ENCODE assay signal across 11 cellular contexts in genomic region chr7:5678295-5679046, GRCh38.
A peak's percentile ranks its signal among the peaks of the same experiment; 100 is the strongest.
DNase-seq lines count a peak whose midpoint lies in the region; ATAC-seq, FAIRE-seq and TF ChIP-seq lines count a peak whose summit lies in the region.
"Had no signal": no experiment of that assay in that cellular context is flagged by ENCODE, and none has a peak within 500 bp of the region (broad histone marks: within the 10 kb centered on the region; RNA-seq: fewer than 3 reads in every experiment).

No MANE protein-coding gene starts in this region.

- intact Hi-C loops in left ventricle myocardium superior (cut with micrococcal nuclease) = no loop called here
- intact Hi-C loops in activated CD4-positive, alpha-beta memory T cell treated with anti-CD3 and anti-CD28 coated beads for 36 hours (cut with micrococcal nuclease) = loop anchor here (1.0 kb wide), 1 partner anchor 26 kb away; no protein-coding TSS in a partner anchor

- peak overlapping the region; percentile 80 for H3K27ac ChIP-seq in stomach smooth muscle (ENCODE audit: low read length)
- no peak overlapping the region for H3K27ac ChIP-seq in SJCRH30

- no peaks in the 10 kb centered on the region for H3K27me3 ChIP-seq in stomach smooth muscle (ENCODE audit: control insufficient read depth in 1 of 2, insufficient read depth in 2 of 2, low read length in 2 of 2)
- H3K27me3 ChIP-seq in SJCRH30 = no peaks in the 10 kb centered on the region

- H3K27me3 Mint-ChIP-seq in activated T-cell treated with anti-CD3 and anti-CD28 coated beads, Interleukin-2, amount 50 U/mL, for 24 hours = no peaks in the 10 kb centered on the region
- no peaks in the 10 kb centered on the region for H3K27me3 Mint-ChIP-seq in activated T-cell treated with anti-CD3 and anti-CD28 coated beads, Interleukin-2, amount 50 U/mL, for 72 hours (ENCODE audit: low read depth)
- no peaks in the 10 kb centered on the region for H3K27me3 Mint-ChIP-seq in T-cell
- H3K27me3 Mint-ChIP-seq in activated CD4-positive, alpha-beta memory T cell treated with anti-CD3 and anti-CD28 coated beads for 36 hours = no peaks in the 10 kb centered on the region

- peaks cover 0 to under 1% of the 10 kb centered on the region in 2 donors for H3K36me3 ChIP-seq in stomach smooth muscle (ENCODE audit: control insufficient read depth in 2 of 2, insufficient read depth in 2 of 2, low read length in 2 of 2)
- H3K36me3 ChIP-seq in SJCRH30 = peaks cover 3% of the 10 kb centered on the region; the same call in 1 of the 2 replicates

- TF ChIP-seq CTCF in D721Med (IDR thresholded peaks at IDR 0.05; ENCODE audit: insufficient read depth, missing control alignments) = no peak

- H3K36me3 Mint-ChIP-seq in activated T-cell treated with anti-CD3 and anti-CD28 coated beads, Interleukin-2, amount 50 U/mL, for 24 hours (ENCODE audit: low read depth) = peaks cover 54% of the 10 kb centered on the region
- H3K36me3 Mint-ChIP-seq in activated T-cell treated with anti-CD3 and anti-CD28 coated beads, Interleukin-2, amount 50 U/mL, for 72 hours (ENCODE audit: insufficient read depth in 2 of 2) = no peaks in the 10 kb centered on the region
- peaks cover 16% of the 10 kb centered on the region for H3K36me3 Mint-ChIP-seq in T-cell
- peaks cover 3% of the 10 kb centered on the region for H3K36me3 Mint-ChIP-seq in activated CD4-positive, alpha-beta memory T cell treated with anti-CD3 and anti-CD28 coated beads for 36 hours

- POLR2A ChIA-PET in T-cell (lab: Charles Lee) = interaction anchor here in 1 of 2 donors (1.0 kb wide), 1 partner anchor 40 kb away, joined by 3 read pairs; no protein-coding TSS in a partner anchor
- POLR2A ChIA-PET in activated CD4-positive, alpha-beta memory T cell treated with anti-CD3 and anti-CD28 coated beads for 36 hours (lab: Charles Lee) = interaction anchor here (1.4 kb wide), 1 partner anchor 23 kb away, joined by 4 read pairs; no protein-coding TSS in a partner anchor

- ATAC-seq in activated T-cell treated with anti-CD3 and anti-CD28 coated beads, Interleukin-2, amount 50 U/mL, for 72 hours (replicated peaks in 1 of 2) = no peak
- ATAC-seq in T-cell (replicated peaks in 1 of 4) (no peak), left ventricle myocardium superior (peak; percentile 42)

- no peaks in the 10 kb centered on the region for H3K9me3 Mint-ChIP-seq in activated T-cell treated with anti-CD3 and anti-CD28 coated beads, Interleukin-2, amount 50 U/mL, for 24 hours
- no peaks in the 10 kb centered on the region for H3K9me3 Mint-ChIP-seq in activated T-cell treated with anti-CD3 and anti-CD28 coated beads, Interleukin-2, amount 50 U/mL, for 72 hours
- no peaks in the 10 kb centered on the region for H3K9me3 Mint-ChIP-seq in T-cell
- H3K9me3 Mint-ChIP-seq in activated CD4-positive, alpha-beta memory T cell treated with anti-CD3 and anti-CD28 coated beads for 36 hours = no peaks in the 10 kb centered on the region
- H3K9me3 Mint-ChIP-seq: activated T-helper 1 cell treated with anti-CD3 and anti-CD28 coated beads, Interleukin-12 subunit alpha, Interleukin-12 subunit beta, Interleukin-2, Interleukin-4 antibody, amounts not matched to agents 30 ng/mL and 10 ng/mL and 1 ng/mL, durations not matched to agents 14 hours and 24 hours and 36 hours; nephron progenitor cell; T-helper 1 cell treated with Interleukin-12 subunit alpha and Interleukin-12 subunit beta and Interleukin-4 antibody, amounts not matched to agents 30 μg/mL and 1 μg/mL, for 36 hours had no signal

- H3K4me1 ChIP-seq in stomach smooth muscle (ENCODE audit: control insufficient read depth, insufficient read depth, low read length) = peaks cover 81% of the 10 kb centered on the region
- peaks cover 9% of the 10 kb centered on the region for H3K4me1 ChIP-seq in SJCRH30

- no peak for FAIRE-seq in D721Med (lab: Jason Lieb, UNC)

- peak overlapping the region; percentile 55 to 61 for H3K9ac ChIP-seq in stomach smooth muscle (ENCODE audit: low read length in 2 of 2)

- no peak for DNase-seq in activated T-cell treated with anti-CD3 and anti-CD28 coated beads, Interleukin-2, amount 50 U/mL, for 24 hours
- DNase-seq in activated T-cell treated with anti-CD3 and anti-CD28 coated beads, Interleukin-2, amount 50 U/mL, for 72 hours = no peak
- DNase-seq in T-cell (no peak), left ventricle myocardium superior (no peak), D721Med (ENCODE audit: insufficient read length, low spot score) (no peak), SJCRH30 (no peak)
- no peak for DNase-seq in activated CD4-positive, alpha-beta memory T cell treated with anti-CD3 and anti-CD28 coated beads for 36 hours

- H3K4me3 ChIP-seq in stomach smooth muscle (ENCODE audit: low read length in 2 of 2) (peak overlapping the region; percentile 26 to 52), SJCRH30 (no peak overlapping the region)

- peaks cover 62% of the 10 kb centered on the region for H3K4me1 Mint-ChIP-seq in activated T-cell treated with anti-CD3 and anti-CD28 coated beads, Interleukin-2, amount 50 U/mL, for 24 hours (ENCODE audit: low read depth)
- peaks cover 61% of the 10 kb centered on the region for H3K4me1 Mint-ChIP-seq in activated T-cell treated with anti-CD3 and anti-CD28 coated beads, Interleukin-2, amount 50 U/mL, for 72 hours (ENCODE audit: low read depth)
- peaks cover 52 to 64% (median 62%) of the 10 kb centered on the region in 3 donors for H3K4me1 Mint-ChIP-seq in T-cell
- peaks cover 42% of the 10 kb centered on the region for H3K4me1 Mint-ChIP-seq in activated CD4-positive, alpha-beta memory T cell treated with anti-CD3 and anti-CD28 coated beads for 36 hours (ENCODE audit: low read depth)

- CTCF ChIA-PET in T-cell (lab: Charles Lee) = interaction anchor here (0.6 to 1.6 kb wide), 14 partner anchors 13 to 201 kb away, joined by 3 to 7 read pairs (median 4); no protein-coding TSS in a partner anchor
- CTCF ChIA-PET in activated CD4-positive, alpha-beta memory T cell treated with anti-CD3 and anti-CD28 coated beads for 36 hours (lab: Charles Lee) = interaction anchor here (0.6 to 5.2 kb wide), 21 partner anchors 12 to 296 kb away, joined by 3 to 43 read pairs (median 3); no protein-coding TSS in a partner anchor

- no peak overlapping the region for H3K4me3 Mint-ChIP-seq in activated T-cell treated with anti-CD3 and anti-CD28 coated beads, Interleukin-2, amount 50 U/mL, for 24 hours
- H3K4me3 Mint-ChIP-seq in activated T-cell treated with anti-CD3 and anti-CD28 coated beads, Interleukin-2, amount 50 U/mL, for 72 hours = no peak overlapping the region
- H3K4me3 Mint-ChIP-seq in T-cell = no peak overlapping the region
- no peak overlapping the region for H3K4me3 Mint-ChIP-seq in activated CD4-positive, alpha-beta memory T cell treated with anti-CD3 and anti-CD28 coated beads for 36 hours
- H3K4me3 Mint-ChIP-seq: activated T-helper 1 cell treated with anti-CD3 and anti-CD28 coated beads, Interleukin-12 subunit alpha, Interleukin-12 subunit beta, Interleukin-2, Interleukin-4 antibody, amounts not matched to agents 30 ng/mL and 10 ng/mL and 1 ng/mL, durations not matched to agents 14 hours and 24 hours and 36 hours; nephron progenitor cell; T-helper 1 cell treated with Interleukin-12 subunit alpha and Interleukin-12 subunit beta and Interleukin-4 antibody, amounts not matched to agents 30 μg/mL and 1 μg/mL, for 36 hours had no signal

- H3K27ac Mint-ChIP-seq in activated T-cell treated with anti-CD3 and anti-CD28 coated beads, Interleukin-2, amount 50 U/mL, for 24 hours = peak overlapping the region; percentile 53
- H3K27ac Mint-ChIP-seq in activated T-cell treated with anti-CD3 and anti-CD28 coated beads, Interleukin-2, amount 50 U/mL, for 72 hours = no peak overlapping the region
- H3K27ac Mint-ChIP-seq in T-cell = peak overlapping the region; percentile 43 to 58
- H3K27ac Mint-ChIP-seq in activated CD4-positive, alpha-beta memory T cell treated with anti-CD3 and anti-CD28 coated beads for 36 hours = no peak overlapping the region
- H3K27ac Mint-ChIP-seq: activated T-helper 1 cell treated with anti-CD3 and anti-CD28 coated beads, Interleukin-12 subunit alpha, Interleukin-12 subunit beta, Interleukin-2, Interleukin-4 antibody, amounts not matched to agents 30 ng/mL and 10 ng/mL and 1 ng/mL, durations not matched to agents 14 hours and 24 hours and 36 hours; T-helper 1 cell treated with Interleukin-12 subunit alpha and Interleukin-12 subunit beta and Interleukin-4 antibody, amounts not matched to agents 30 μg/mL and 1 μg/mL, for 36 hours had no signal

- H3K9me3 ChIP-seq in stomach smooth muscle (ENCODE audit: control insufficient read depth in 2 of 2, low read length in 2 of 2) = no peaks in the 10 kb centered on the region
- H3K9me3 ChIP-seq in SJCRH30 (replicated peaks) = no peaks in the 10 kb centered on the region

Comparison
In these comparisons a context has a peak if more than half of its experiments do, and no peak if none do; other contexts are left out.
1. H3K27ac Mint-ChIP-seq: peak in activated T-cell treated with anti-CD3 and anti-CD28 coated beads, Interleukin-2, amount 50 U/mL, for 24 hours (single experiment) and T-cell (2 of 2); none in activated T-cell treated with anti-CD3 and anti-CD28 coated beads, Interleukin-2, amount 50 U/mL, for 72 hours (single experiment) and activated CD4-positive, alpha-beta memory T cell treated with anti-CD3 and anti-CD28 coated beads for 36 hours (single experiment).